Comparison of ENCODE assay signal across 28 cellular contexts in the genomic region with DNA sequence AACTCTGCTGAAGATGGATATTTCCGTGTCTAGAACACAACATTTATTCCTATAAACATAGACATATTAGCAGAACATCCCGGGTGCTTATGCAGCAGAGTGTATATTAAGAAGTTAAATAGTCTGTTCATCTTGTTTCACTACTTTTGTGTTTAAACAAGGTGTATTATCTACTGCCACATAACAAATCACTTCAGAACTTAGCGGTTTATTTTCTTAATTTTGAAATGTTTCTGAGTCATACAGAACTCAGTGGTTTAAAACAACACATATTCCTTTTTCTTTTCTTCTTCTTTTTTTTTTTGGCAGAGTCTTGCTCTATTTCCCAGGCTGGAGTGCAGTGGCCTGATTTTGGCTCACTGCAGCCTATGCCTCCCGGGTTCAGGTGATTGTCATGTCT. TPM values are rescaled to one million over a fixed set of nuclear protein-coding genes. Genes with fewer than 3 reads are reported as not detected.
A peak's percentile ranks its signal among the peaks of the same experiment; 100 is the strongest.
DNase-seq lines count a peak whose midpoint lies in the region; ATAC-seq lines count a peak whose summit lies in the region.
"Had no signal": no experiment of that assay in that cellular context is flagged by ENCODE, and none has a peak within 500 bp of the region (broad histone marks: within the 10 kb centered on the region; RNA-seq: fewer than 3 reads in every experiment).

No MANE protein-coding gene starts in this region.

- POLR2A ChIA-PET in activated naive CD8-positive, alpha-beta T cell treated with anti-CD3 and anti-CD28 coated beads, Interleukin-2, amount 10 ng/mL, durations not matched to agents 7 days and 5 days (lab: Charles Lee) = interaction anchor here (4.8 kb wide), 1 partner anchor 26 kb away, joined by 42 read pairs; a partner anchor contains a TSS
- POLR2A ChIA-PET in activated CD4-positive, alpha-beta memory T cell treated with anti-CD3 and anti-CD28 coated beads, Interleukin-2, amount 10 ng/mL, durations not matched to agents 7 days and 5 days (lab: Charles Lee) = interaction anchor here (1.2 to 5.5 kb wide), 6 partner anchors 10 to 282 kb away, joined by 3 to 117 read pairs (median 64); a partner anchor contains a TSS

- no peak overlapping the region for H3K4me3 Mint-ChIP-seq in activated naive CD8-positive, alpha-beta T cell treated with anti-CD3 and anti-CD28 coated beads, Interleukin-2, amount 10 ng/mL, durations not matched to agents 7 days and 5 days
- no peak overlapping the region for H3K4me3 Mint-ChIP-seq in activated naive CD8-positive, alpha-beta T cell treated with anti-CD3 and anti-CD28 coated beads for 36 hours
- no peak overlapping the region for H3K4me3 Mint-ChIP-seq in activated CD4-positive, alpha-beta memory T cell treated with anti-CD3 and anti-CD28 coated beads, Interleukin-2, amount 10 ng/mL, durations not matched to agents 7 days and 5 days
- H3K4me3 Mint-ChIP-seq: HFFc6, nephron, WTC11 had no signal

- DNase-seq in NOMO-1 treated with DMSO at 0.1 percent for 48 hours (lab: John Stamatoyannopoulos, UW; ENCODE audit: unreplicated experiment) (peak; percentile 11), NOMO-1 treated with dmso at 0.1 percent for 144 hours (lab: John Stamatoyannopoulos, UW; ENCODE audit: unreplicated experiment) (no peak), HuH-7 (ENCODE audit: low spot score) (no peak), NCI-H510A (lab: John Stamatoyannopoulos, UW) (no peak)
- no peak for DNase-seq in activated naive CD8-positive, alpha-beta T cell treated with anti-CD3 and anti-CD28 coated beads, Interleukin-2, amount 10 ng/mL, durations not matched to agents 7 days and 5 days
- DNase-seq in activated naive CD8-positive, alpha-beta T cell treated with anti-CD3 and anti-CD28 coated beads for 36 hours = no peak
- no peak for DNase-seq in activated CD4-positive, alpha-beta memory T cell treated with anti-CD3 and anti-CD28 coated beads, Interleukin-2, amount 10 ng/mL, durations not matched to agents 7 days and 5 days
- no peak for DNase-seq in stimulated activated CD4-positive, alpha-beta T cell treated with anti-CD3 and anti-CD28 coated beads, Interleukin-12 subunit alpha, Interleukin-12 subunit beta, amount 100 ng/mL, for 4 hours
- DNase-seq: 8988T; activated gamma-delta T cell; amniotic stem cell; brain microvascular endothelial cell; cerebellar nuclear complex; foreskin fibroblast; GOT3; HFFc6; mammary epithelial cell; mucosa of descending colon; NCI-H1105 treated with DMSO at 0.1 percent for 48 hours; NCI-H2029; NCI-H2227 treated with DMSO at 0.1 percent for 48 hours; NCI-H69; Peyer's patch; SHP77; stimulated activated naive CD4-positive, alpha-beta T cell treated with Interleukin-2 at 50 U/mL for 16 hours; upper lobe of left lung had no signal

- peaks cover 46% of the 10 kb centered on the region for H3K4me1 Mint-ChIP-seq in activated naive CD8-positive, alpha-beta T cell treated with anti-CD3 and anti-CD28 coated beads, Interleukin-2, amount 10 ng/mL, durations not matched to agents 7 days and 5 days
- peaks cover 33% of the 10 kb centered on the region for H3K4me1 Mint-ChIP-seq in activated naive CD8-positive, alpha-beta T cell treated with anti-CD3 and anti-CD28 coated beads for 36 hours
- peaks cover 57% of the 10 kb centered on the region for H3K4me1 Mint-ChIP-seq in activated CD4-positive, alpha-beta memory T cell treated with anti-CD3 and anti-CD28 coated beads, Interleukin-2, amount 10 ng/mL, durations not matched to agents 7 days and 5 days
- H3K4me1 Mint-ChIP-seq: nephron, WTC11 had no signal

- H3K27ac Mint-ChIP-seq in activated naive CD8-positive, alpha-beta T cell treated with anti-CD3 and anti-CD28 coated beads, Interleukin-2, amount 10 ng/mL, durations not matched to agents 7 days and 5 days = peak overlapping the region; percentile 23
- H3K27ac Mint-ChIP-seq in activated naive CD8-positive, alpha-beta T cell treated with anti-CD3 and anti-CD28 coated beads for 36 hours = no peak overlapping the region
- peak overlapping the region; percentile 98 for H3K27ac Mint-ChIP-seq in activated CD4-positive, alpha-beta memory T cell treated with anti-CD3 and anti-CD28 coated beads, Interleukin-2, amount 10 ng/mL, durations not matched to agents 7 days and 5 days
- H3K27ac Mint-ChIP-seq: HFFc6, nephron had no signal

- no peaks in the 10 kb centered on the region for H3K27me3 Mint-ChIP-seq in activated naive CD8-positive, alpha-beta T cell treated with anti-CD3 and anti-CD28 coated beads, Interleukin-2, amount 10 ng/mL, durations not matched to agents 7 days and 5 days
- no peaks in the 10 kb centered on the region for H3K27me3 Mint-ChIP-seq in activated naive CD8-positive, alpha-beta T cell treated with anti-CD3 and anti-CD28 coated beads for 36 hours
- no peaks in the 10 kb centered on the region for H3K27me3 Mint-ChIP-seq in activated CD4-positive, alpha-beta memory T cell treated with anti-CD3 and anti-CD28 coated beads, Interleukin-2, amount 10 ng/mL, durations not matched to agents 7 days and 5 days

- CTCF ChIA-PET in activated CD4-positive, alpha-beta memory T cell treated with anti-CD3 and anti-CD28 coated beads, Interleukin-2, amount 10 ng/mL, durations not matched to agents 7 days and 5 days (lab: Charles Lee) = no interaction called here

- H3K36me3 Mint-ChIP-seq in activated naive CD8-positive, alpha-beta T cell treated with anti-CD3 and anti-CD28 coated beads, Interleukin-2, amount 10 ng/mL, durations not matched to agents 7 days and 5 days = peaks cover 61% of the 10 kb centered on the region
- H3K36me3 Mint-ChIP-seq in activated naive CD8-positive, alpha-beta T cell treated with anti-CD3 and anti-CD28 coated beads for 36 hours = peaks cover 47% of the 10 kb centered on the region
- H3K36me3 Mint-ChIP-seq in activated CD4-positive, alpha-beta memory T cell treated with anti-CD3 and anti-CD28 coated beads, Interleukin-2, amount 10 ng/mL, durations not matched to agents 7 days and 5 days (ENCODE audit: low read depth) = peaks cover 73% of the 10 kb centered on the region

- H3K9me3 Mint-ChIP-seq in activated naive CD8-positive, alpha-beta T cell treated with anti-CD3 and anti-CD28 coated beads, Interleukin-2, amount 10 ng/mL, durations not matched to agents 7 days and 5 days = no peaks in the 10 kb centered on the region
- no peaks in the 10 kb centered on the region for H3K9me3 Mint-ChIP-seq in activated naive CD8-positive, alpha-beta T cell treated with anti-CD3 and anti-CD28 coated beads for 36 hours
- peaks cover 3% of the 10 kb centered on the region for H3K9me3 Mint-ChIP-seq in activated CD4-positive, alpha-beta memory T cell treated with anti-CD3 and anti-CD28 coated beads, Interleukin-2, amount 10 ng/mL, durations not matched to agents 7 days and 5 days
- H3K9me3 Mint-ChIP-seq: HFFc6, nephron had no signal

- ATAC-seq in activated naive CD8-positive, alpha-beta T cell treated with anti-CD3 and anti-CD28 coated beads, Interleukin-2, amount 10 ng/mL, durations not matched to agents 7 days and 5 days (ENCODE audit: low read depth) = no peak
- ATAC-seq: mucosa of descending colon, WTC11 had no signal

RNA-seq across cellular contexts. Expression of a gene that starts 25.8 kb away (rescaled TPM):
- total RNA-seq in activated naive CD8-positive, alpha-beta T cell treated with anti-CD3 and anti-CD28 coated beads, Interleukin-2, amount 10 ng/mL, durations not matched to agents 7 days and 5 days = 10 to 100 TPM; 38.8 to 43.1 TPM
- 10 to 100 TPM; 14.6 to 17.8 TPM for total RNA-seq in activated naive CD8-positive, alpha-beta T cell treated with anti-CD3 and anti-CD28 coated beads for 36 hours
- total RNA-seq in activated CD4-positive, alpha-beta memory T cell treated with anti-CD3 and anti-CD28 coated beads, Interleukin-2, amount 10 ng/mL, durations not matched to agents 7 days and 5 days = 10 to 100 TPM; 52.4 to 57.1 TPM

RNA-seq across cellular contexts. Expression of a gene that starts 35.8 kb away (rescaled TPM):
- 10 to 100 TPM; 23.2 to 24.1 TPM for total RNA-seq in activated naive CD8-positive, alpha-beta T cell treated with anti-CD3 and anti-CD28 coated beads, Interleukin-2, amount 10 ng/mL, durations not matched to agents 7 days and 5 days
- total RNA-seq in activated naive CD8-positive, alpha-beta T cell treated with anti-CD3 and anti-CD28 coated beads for 36 hours = 10 to 100 TPM; 63.4 to 63.8 TPM
- 10 to 100 TPM; 19.6 to 22.6 TPM for total RNA-seq in activated CD4-positive, alpha-beta memory T cell treated with anti-CD3 and anti-CD28 coated beads, Interleukin-2, amount 10 ng/mL, durations not matched to agents 7 days and 5 days

RNA-seq across cellular contexts. Expression of a gene that starts 48.9 kb away (rescaled TPM):
- total RNA-seq in activated naive CD8-positive, alpha-beta T cell treated with anti-CD3 and anti-CD28 coated beads, Interleukin-2, amount 10 ng/mL, durations not matched to agents 7 days and 5 days = 10 to 100 TPM; 93.8 to 99.3 TPM
- total RNA-seq in activated naive CD8-positive, alpha-beta T cell treated with anti-CD3 and anti-CD28 coated beads for 36 hours = 100 to 1,000 TPM; 232 to 249 TPM
- total RNA-seq in activated CD4-positive, alpha-beta memory T cell treated with anti-CD3 and anti-CD28 coated beads, Interleukin-2, amount 10 ng/mL, durations not matched to agents 7 days and 5 days = 100 to 1,000 TPM; 115 to 117 TPM

RNA-seq across cellular contexts. Expression of a gene that starts 49.1 kb away (rescaled TPM):
- 100 to 1,000 TPM; 105 to 111 TPM for total RNA-seq in activated naive CD8-positive, alpha-beta T cell treated with anti-CD3 and anti-CD28 coated beads, Interleukin-2, amount 10 ng/mL, durations not matched to agents 7 days and 5 days
- total RNA-seq in activated naive CD8-positive, alpha-beta T cell treated with anti-CD3 and anti-CD28 coated beads for 36 hours = 100 to 1,000 TPM; 160 to 163 TPM
- total RNA-seq in activated CD4-positive, alpha-beta memory T cell treated with anti-CD3 and anti-CD28 coated beads, Interleukin-2, amount 10 ng/mL, durations not matched to agents 7 days and 5 days = 100 to 1,000 TPM; 129 to 130 TPM
